Comparison of ENCODE assay signal across 1 cellular context in genomic region chr19:40666803-40667438, GRCh38.
TF ChIP-seq lines count a peak whose summit lies in the region.

No MANE protein-coding gene starts in this region.

TF ChIP-seq in endothelial cell of umbilical vein, 7 proteins besides CTCF, POLR2A, EP300 and RAD21:
- TF ChIP-seq GATA2 (IDR thresholded peaks at IDR 0.05; ENCODE audit: insufficient read depth, insufficient read length, low read depth, low read length) (no peak), JUN (IDR thresholded peaks at IDR 0.05; ENCODE audit: borderline replicate concordance, insufficient read depth, insufficient read length, low read depth) (no peak), MAX (IDR thresholded peaks at IDR 0.05; ENCODE audit: insufficient read depth, insufficient read length) (no peak), MYC (IDR thresholded peaks at IDR 0.05; ENCODE audit: low read depth, low read length) (no peak), EZH2 (IDR thresholded peaks at IDR 0.05; ENCODE audit: borderline replicate concordance, low read depth, low read length, severe bottlenecking) (no peak), FOS (IDR thresholded peaks at IDR 0.05; ENCODE audit: borderline replicate concordance, insufficient read depth, low read length) (no peak), POLR2AphosphoS5 (IDR thresholded peaks at IDR 0.05; ENCODE audit: insufficient read depth, low read depth, low read length) (no peak)
